In genomic region chr6:130041594-130041993, GRCh38 we compare ENCODE assay signal across 1 cellular context.
TF ChIP-seq lines count a peak whose summit lies in the region.

No MANE protein-coding gene starts in this region.

TF ChIP-seq in IMR-90, 13 proteins besides CTCF, POLR2A, EP300 and RAD21 (continued from another document):
- TF ChIP-seq ELK1 (IDR thresholded peaks at IDR 0.05; ENCODE audit: borderline replicate concordance, low read depth, low read length) (no peak), FOS (IDR thresholded peaks at IDR 0.05; ENCODE audit: low read depth, low read length) (no peak), CEBPB (IDR thresholded peaks at IDR 0.05; ENCODE audit: low read depth, low read length) (no peak), RFX5 (IDR thresholded peaks at IDR 0.05; ENCODE audit: low read depth, low read length) (no peak), CHD1 (IDR thresholded peaks at IDR 0.05; ENCODE audit: low read depth, low read length) (no peak), MAFK (IDR thresholded peaks at IDR 0.05; ENCODE audit: low read depth, low read length) (no peak), NFE2L2 (IDR thresholded peaks at IDR 0.05; ENCODE audit: low read depth, low read length) (no peak)
